ENCODE assay signal across 32 cellular contexts in the genomic region with DNA sequence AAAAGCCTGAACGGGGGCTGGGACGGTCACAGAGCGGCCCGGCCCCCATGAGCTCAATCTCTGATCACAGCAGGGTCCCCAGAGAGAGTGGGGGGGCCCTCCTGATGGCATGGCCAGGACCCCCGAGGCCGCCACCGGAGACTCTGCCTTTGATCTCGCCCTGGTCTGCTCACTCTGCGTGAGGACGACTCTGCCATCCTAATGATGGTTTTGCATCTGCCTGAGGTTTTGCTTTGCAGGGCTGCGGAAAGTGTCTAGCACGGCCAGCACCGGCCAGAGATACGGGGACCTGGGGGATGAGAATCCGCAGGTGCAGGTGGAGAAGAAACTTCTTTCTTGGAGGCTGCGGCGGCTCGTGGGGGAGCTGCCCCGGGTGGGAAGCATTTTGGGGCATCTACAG.
"Had no signal": no experiment of that assay in that cellular context is flagged by ENCODE, and none has a peak within 500 bp of the region (broad histone marks: within the 10 kb centered on the region; RNA-seq: fewer than 3 reads in every experiment).

No MANE protein-coding gene starts in this region.

- H3K9me3 ChIP-seq: adrenal gland, body of pancreas, colonic mucosa, esophagus muscularis mucosa, gastrocnemius medialis had no signal

- H3K27ac ChIP-seq: adrenal gland, body of pancreas, colonic mucosa, dorsolateral prefrontal cortex, esophagus muscularis mucosa, foreskin keratinocyte, gastrocnemius medialis had no signal

- H3K9me3 Mint-ChIP-seq: activated CD4-positive, alpha-beta T cell treated with anti-CD3 and anti-CD28 coated beads, Interleukin-2, amount 10 ng/mL, durations not matched to agents 24 days and 14 days; activated naive CD4-positive, alpha-beta T cell treated with anti-CD3 and anti-CD28 coated beads for 36 hours; activated naive CD4-positive, alpha-beta T cell treated with anti-CD3 and anti-CD28 coated beads, Interleukin-2, amount 50 U/mL, for 24 hours; activated naive CD8-positive, alpha-beta T cell treated with anti-CD3 and anti-CD28 coated beads for 36 hours; activated naive CD8-positive, alpha-beta T cell treated with anti-CD3 and anti-CD28 coated beads, Interleukin-2, amount 50 U/mL, for 24 hours; activated T-helper 1 cell treated with anti-CD3 and anti-CD28 coated beads, Interleukin-12 subunit alpha, Interleukin-12 subunit beta, Interleukin-2, Interleukin-4 antibody, amounts not matched to agents 30 ng/mL and 10 ng/mL and 1 ng/mL, durations not matched to agents 14 hours and 24 hours and 36 hours; dendritic cell treated with granulocyte-macrophage colony-stimulating factor and Interleukin-4, amounts not matched to agents 40 ng/mL and 50 ng/mL, for 4 days had no signal

- H3K27me3 ChIP-seq: adrenal gland, body of pancreas, colonic mucosa, foreskin keratinocyte, gastrocnemius medialis had no signal

- H3K27me3 Mint-ChIP-seq: activated CD4-positive, alpha-beta memory T cell treated with anti-CD3 and anti-CD28 coated beads for 36 hours; activated CD4-positive, alpha-beta T cell treated with anti-CD3 and anti-CD28 coated beads, Interleukin-2, amount 10 ng/mL, durations not matched to agents 24 days and 14 days; activated CD8-positive, alpha-beta memory T cell treated with anti-CD3 and anti-CD28 coated beads, Interleukin-2, amount 10 ng/mL, durations not matched to agents 7 days and 5 days; activated naive CD4-positive, alpha-beta T cell treated with anti-CD3 and anti-CD28 coated beads, Interleukin-2, amount 50 U/mL, for 24 hours; activated naive CD8-positive, alpha-beta T cell treated with anti-CD3 and anti-CD28 coated beads for 36 hours; activated naive CD8-positive, alpha-beta T cell treated with anti-CD3 and anti-CD28 coated beads, Interleukin-2, amount 50 U/mL, for 24 hours; dendritic cell treated with granulocyte-macrophage colony-stimulating factor and Interleukin-4, amounts not matched to agents 40 ng/mL and 50 ng/mL, for 4 days had no signal

- H3K4me3 ChIP-seq: adrenal gland, body of pancreas, colonic mucosa, dorsolateral prefrontal cortex, esophagus muscularis mucosa, gastrocnemius medialis had no signal

- H3K36me3 ChIP-seq: adrenal gland, colonic mucosa, esophagus muscularis mucosa, gastrocnemius medialis had no signal

- DNase-seq: activated CD4-positive, alpha-beta memory T cell treated with anti-CD3 and anti-CD28 coated beads for 36 hours; activated CD4-positive, alpha-beta T cell treated with anti-CD3 and anti-CD28 coated beads for 36 hours; activated CD4-positive, alpha-beta T cell treated with anti-CD3 and anti-CD28 coated beads, Interleukin-2, amount 10 ng/mL, durations not matched to agents 24 days and 14 days; activated CD4-positive, CD25-positive, alpha-beta regulatory T cell; activated CD4-positive, CD25-positive, alpha-beta regulatory T cell treated with anti-CD3 and anti-CD28 coated beads, Interleukin-2, amount 50 U/mL, for 72 hours; activated CD8-positive, alpha-beta memory T cell treated with anti-CD3 and anti-CD28 coated beads, Interleukin-2, amount 10 ng/mL, durations not matched to agents 7 days and 5 days; activated CD8-positive, alpha-beta memory T cell treated with anti-CD3 and anti-CD28 coated beads, Interleukin-2, amount 50 U/mL, for 4 hours; activated CD8-positive, alpha-beta T cell treated with anti-CD3 and anti-CD28 coated beads, Interleukin-2, amount 10 ng/mL, durations not matched to agents 7 days and 5 days; activated effector memory CD4-positive, alpha-beta T cell treated with anti-CD3 and anti-CD28 coated beads, Interleukin-2, amount 50 U/mL, for 16 hours; activated naive CD4-positive, alpha-beta T cell treated with anti-CD3 and anti-CD28 coated beads for 36 hours; activated naive CD8-positive, alpha-beta T cell treated with anti-CD3 and anti-CD28 coated beads for 36 hours; activated naive CD8-positive, alpha-beta T cell treated with anti-CD3 and anti-CD28 coated beads, Interleukin-2, amount 50 U/mL, for 24 hours; activated T-cell treated with anti-CD3 and anti-CD28 coated beads, Interleukin-2, amount 50 U/mL, for 1 hour; activated T-cell treated with anti-CD3 and anti-CD28 coated beads, Interleukin-2, amount 50 U/mL, for 48 hours; adrenal gland; amygdala; aorta; body of pancreas; caudate nucleus; colonic mucosa; dorsolateral prefrontal cortex; effector memory CD4-positive, alpha-beta T cell; erythroblast; foreskin keratinocyte; gastrocnemius medialis; glutamatergic neuron; T-helper 2 cell had no signal

- H3K4me1 Mint-ChIP-seq: activated CD4-positive, alpha-beta T cell treated with anti-CD3 and anti-CD28 coated beads for 36 hours; activated CD4-positive, alpha-beta T cell treated with anti-CD3 and anti-CD28 coated beads, Interleukin-2, amount 10 ng/mL, durations not matched to agents 24 days and 14 days; activated CD8-positive, alpha-beta memory T cell treated with anti-CD3 and anti-CD28 coated beads, Interleukin-2, amount 10 ng/mL, durations not matched to agents 7 days and 5 days; activated naive CD4-positive, alpha-beta T cell treated with anti-CD3 and anti-CD28 coated beads, Interleukin-2, amount 50 U/mL, for 24 hours; activated naive CD8-positive, alpha-beta T cell treated with anti-CD3 and anti-CD28 coated beads for 36 hours; activated naive CD8-positive, alpha-beta T cell treated with anti-CD3 and anti-CD28 coated beads, Interleukin-2, amount 50 U/mL, for 24 hours had no signal

- H3K36me3 Mint-ChIP-seq: activated CD4-positive, alpha-beta memory T cell treated with anti-CD3 and anti-CD28 coated beads for 36 hours; activated CD8-positive, alpha-beta memory T cell treated with anti-CD3 and anti-CD28 coated beads, Interleukin-2, amount 10 ng/mL, durations not matched to agents 7 days and 5 days; activated naive CD4-positive, alpha-beta T cell treated with anti-CD3 and anti-CD28 coated beads, Interleukin-2, amount 50 U/mL, for 24 hours; activated naive CD8-positive, alpha-beta T cell treated with anti-CD3 and anti-CD28 coated beads for 36 hours had no signal

- H3K4me1 ChIP-seq: adrenal gland, body of pancreas, colonic mucosa, esophagus muscularis mucosa, foreskin keratinocyte, gastrocnemius medialis had no signal

- H3K4me3 Mint-ChIP-seq: activated CD4-positive, alpha-beta memory T cell treated with anti-CD3 and anti-CD28 coated beads for 36 hours; activated CD4-positive, alpha-beta T cell treated with anti-CD3 and anti-CD28 coated beads for 36 hours; activated CD4-positive, alpha-beta T cell treated with anti-CD3 and anti-CD28 coated beads, Interleukin-2, amount 10 ng/mL, durations not matched to agents 24 days and 14 days; activated CD8-positive, alpha-beta memory T cell treated with anti-CD3 and anti-CD28 coated beads, Interleukin-2, amount 10 ng/mL, durations not matched to agents 7 days and 5 days; activated CD8-positive, alpha-beta T cell treated with anti-CD3 and anti-CD28 coated beads, Interleukin-2, amount 10 ng/mL, durations not matched to agents 7 days and 5 days; activated naive CD4-positive, alpha-beta T cell treated with anti-CD3 and anti-CD28 coated beads for 36 hours; activated naive CD4-positive, alpha-beta T cell treated with anti-CD3 and anti-CD28 coated beads, Interleukin-2, amount 50 U/mL, for 24 hours; activated naive CD8-positive, alpha-beta T cell treated with anti-CD3 and anti-CD28 coated beads for 36 hours; activated naive CD8-positive, alpha-beta T cell treated with anti-CD3 and anti-CD28 coated beads, Interleukin-2, amount 50 U/mL, for 24 hours; activated T-helper 1 cell treated with anti-CD3 and anti-CD28 coated beads, Interleukin-12 subunit alpha, Interleukin-12 subunit beta, Interleukin-2, Interleukin-4 antibody, amounts not matched to agents 30 ng/mL and 10 ng/mL and 1 ng/mL, durations not matched to agents 14 hours and 24 hours and 36 hours; dendritic cell treated with granulocyte-macrophage colony-stimulating factor and Interleukin-4, amounts not matched to agents 40 ng/mL and 50 ng/mL, for 4 days had no signal

- H3K27ac Mint-ChIP-seq: activated CD4-positive, alpha-beta memory T cell treated with anti-CD3 and anti-CD28 coated beads for 36 hours; activated CD4-positive, alpha-beta T cell treated with anti-CD3 and anti-CD28 coated beads for 36 hours; activated CD4-positive, alpha-beta T cell treated with anti-CD3 and anti-CD28 coated beads, Interleukin-2, amount 10 ng/mL, durations not matched to agents 24 days and 14 days; activated CD8-positive, alpha-beta memory T cell treated with anti-CD3 and anti-CD28 coated beads, Interleukin-2, amount 10 ng/mL, durations not matched to agents 7 days and 5 days; activated CD8-positive, alpha-beta T cell treated with anti-CD3 and anti-CD28 coated beads, Interleukin-2, amount 10 ng/mL, durations not matched to agents 7 days and 5 days; activated naive CD4-positive, alpha-beta T cell treated with anti-CD3 and anti-CD28 coated beads for 36 hours; activated naive CD4-positive, alpha-beta T cell treated with anti-CD3 and anti-CD28 coated beads, Interleukin-2, amount 50 U/mL, for 24 hours; activated naive CD8-positive, alpha-beta T cell treated with anti-CD3 and anti-CD28 coated beads for 36 hours; activated naive CD8-positive, alpha-beta T cell treated with anti-CD3 and anti-CD28 coated beads, Interleukin-2, amount 50 U/mL, for 24 hours; activated T-helper 1 cell treated with anti-CD3 and anti-CD28 coated beads, Interleukin-12 subunit alpha, Interleukin-12 subunit beta, Interleukin-2, Interleukin-4 antibody, amounts not matched to agents 30 ng/mL and 10 ng/mL and 1 ng/mL, durations not matched to agents 14 hours and 24 hours and 36 hours; activated T-helper 2 cell treated with anti-CD3 and anti-CD28 coated beads, Interferon-gamma antibody, Interleukin-2, Interleukin-4, amounts not matched to agents 10 μg/mL and 5 μg/mL and 100 μg/mL, durations not matched to agents 14 hours and 24 hours and 36 hours; dendritic cell treated with granulocyte-macrophage colony-stimulating factor and Interleukin-4, amounts not matched to agents 40 ng/mL and 50 ng/mL, for 4 days had no signal
